Comparison of ENCODE assay signal across 11 cellular contexts in genomic region chr3:140023616-140024530, GRCh38.
DNase-seq lines count a peak whose midpoint lies in the region; ATAC-seq and TF ChIP-seq lines count a peak whose summit lies in the region.
"Had no signal": no experiment of that assay in that cellular context is flagged by ENCODE, and none has a peak within 500 bp of the region (broad histone marks: within the 10 kb centered on the region; RNA-seq: fewer than 3 reads in every experiment).

No MANE protein-coding gene starts in this region.

- DNase-seq in DMS 273 (lab: John Stamatoyannopoulos, UW; ENCODE audit: unreplicated experiment) (peak; percentile 85), NCI-H446 treated with DMSO at 0.1 percent for 48 hours (lab: John Stamatoyannopoulos, UW) (peak; percentile 97), heart left ventricle (peak in 2 of 5 donors; percentile 37 to 61), retinal pigment epithelial cell (ENCODE audit: low read depth) (peak; percentile 8), DMS53 (lab: John Stamatoyannopoulos, UW) (no peak), A172 (ENCODE audit: low spot score) (no peak)
- no peak for DNase-seq in activated CD4-positive, alpha-beta T cell treated with anti-CD3 and anti-CD28 coated beads, Interleukin-2, amount 50 U/mL, for 4 hours
- no peak for DNase-seq in activated effector memory CD4-positive, alpha-beta T cell treated with anti-CD3 and anti-CD28 coated beads, Interleukin-2, amount 50 U/mL, for 16 hours
- DNase-seq: activated CD4-positive, alpha-beta T cell treated with anti-CD3 and anti-CD28 coated beads, Interleukin-2, amount 50 U/mL, for 1 hour; activated naive CD4-positive, alpha-beta T cell; IMR-90 had no signal

- no peak for TF ChIP-seq CTCF in heart left ventricle (IDR thresholded peaks at IDR 0.05)
- TF ChIP-seq CTCF in retinal pigment epithelial cell (conservative IDR thresholded peaks at IDR 0.05; ENCODE audit: low read depth, low read length) = no peak

- H3K4me3 ChIP-seq in heart left ventricle = no peak overlapping the region
- no peak overlapping the region for H3K4me3 ChIP-seq in retinal pigment epithelial cell (ENCODE audit: low read length)

- TF ChIP-seq POLR2A in heart left ventricle (IDR thresholded peaks at IDR 0.05) = no peak

- peak overlapping the region in 4 of 12 donors; percentile 19 to 46 (median 27) for H3K27ac ChIP-seq in heart left ventricle

- intact Hi-C loops in heart left ventricle (cut with DNase I) = no loop called here

- ATAC-seq in heart left ventricle = peak in 3 of 4 donors; percentile 33 to 73 (median 72)

- H3K9me3 ChIP-seq in heart left ventricle = no peaks in the 10 kb centered on the region

- H3K4me1 ChIP-seq in heart left ventricle = peaks cover 0 to 24% (median 6%) of the 10 kb centered on the region in 12 donors

- H3K27me3 ChIP-seq in heart left ventricle = no peaks in the 10 kb centered on the region

- 55 to 69% (median 61%) methylated on average over 9 to 12 of the region's 12 CpGs for WGBS in heart left ventricle, 4 donors

- no peaks in the 10 kb centered on the region for H3K36me3 ChIP-seq in heart left ventricle

Comparison
In these comparisons a context has a peak if more than half of its experiments do, and no peak if none do; other contexts are left out.
1. DNase-seq: peak in DMS 273 (single experiment), NCI-H446 treated with DMSO at 0.1 percent for 48 hours (single experiment) and retinal pigment epithelial cell (single experiment); none in DMS53 (single experiment), A172 (single experiment), activated CD4-positive, alpha-beta T cell treated with anti-CD3 and anti-CD28 coated beads, Interleukin-2, amount 50 U/mL, for 4 hours (0 of 2) and activated effector memory CD4-positive, alpha-beta T cell treated with anti-CD3 and anti-CD28 coated beads, Interleukin-2, amount 50 U/mL, for 16 hours (single experiment).